In genomic region chr10:71419750-71420149, GRCh38 we compare ENCODE assay signal across 16 cellular contexts. TPM values are rescaled to one million over a fixed set of nuclear protein-coding genes. Genes with fewer than 3 reads are reported as not detected.
DNase-seq lines count a peak whose midpoint lies in the region; ATAC-seq lines count a peak whose summit lies in the region.
"Had no signal": no experiment of that assay in that cellular context is flagged by ENCODE, and none has a peak within 500 bp of the region (broad histone marks: within the 10 kb centered on the region; RNA-seq: fewer than 3 reads in every experiment).

No MANE protein-coding gene starts in this region.

- no peak overlapping the region for H3K27ac ChIP-seq in trophoblast cell (ENCODE audit: low read depth, low read length)
- H3K27ac ChIP-seq: BLaER1 had no signal

- H3K36me3 ChIP-seq in trophoblast cell (ENCODE audit: control insufficient read depth in 1 of 2, insufficient read depth in 2 of 2, low read length in 2 of 2) = no peaks in the 10 kb centered on the region
- H3K36me3 ChIP-seq: BLaER1, HAP-1 had no signal

- H3K14ac ChIP-seq in trophoblast cell (ENCODE audit: low read length) = no peak overlapping the region

- DNase-seq in activated CD8-positive, alpha-beta memory T cell treated with anti-CD3 and anti-CD28 coated beads for 24 hours = peak; percentile 4
- no peak for DNase-seq in activated CD8-positive, alpha-beta memory T cell treated with anti-CD3 and anti-CD28 coated beads, Interleukin-2, amount 50 U/mL, for 4 hours
- DNase-seq in iPS-NIHi7 (ENCODE audit: extremely low spot score) = peak; percentile 1
- peak; percentile 30 for DNase-seq in posterior vena cava (ENCODE audit: low spot score)
- no peak for DNase-seq in trophoblast cell
- DNase-seq in left cardiac atrium = no peak
- DNase-seq: 8988T; AML-193; CD8-positive, alpha-beta memory T cell; DMS 273 treated with DMSO at 0.1 percent for 48 hours; DMS79; GOT3 had no signal

- H4K91ac ChIP-seq in trophoblast cell (ENCODE audit: low read depth, low read length) = no peak overlapping the region

- H2AFZ ChIP-seq in trophoblast cell (ENCODE audit: insufficient read depth, low read length, poor library complexity) = no peak overlapping the region

- H3K79me2 ChIP-seq in trophoblast cell (ENCODE audit: control insufficient read depth, insufficient read depth, low read length, poor library complexity) = no peaks in the 10 kb centered on the region

- no peak for ATAC-seq in GM18520 (IDR thresholded peaks at IDR 0.05; ENCODE audit: unreplicated experiment)
- ATAC-seq in left cardiac atrium = no peak

- H2AK5ac ChIP-seq in trophoblast cell (ENCODE audit: low read length) = no peak overlapping the region

- H3K23ac ChIP-seq in trophoblast cell (ENCODE audit: low read length) = no peak overlapping the region

- H3K4ac ChIP-seq in trophoblast cell (ENCODE audit: low read depth, low read length) = no peak overlapping the region

- H3K4me3 ChIP-seq in trophoblast cell (ENCODE audit: low read depth, low read length) = no peak overlapping the region
- H3K4me3 ChIP-seq: BLaER1, HAP-1 had no signal

- no peak overlapping the region for H2BK120ac ChIP-seq in trophoblast cell (ENCODE audit: insufficient read depth, low read length, poor library complexity)

- intact Hi-C loops in posterior vena cava (cut with DNase I) = no loop called here
- intact Hi-C loops in left cardiac atrium (cut with DNase I) = no loop called here

- H3K9ac ChIP-seq in trophoblast cell (ENCODE audit: low read length) = no peak overlapping the region
- H3K9ac ChIP-seq: BLaER1 had no signal

- H4K8ac ChIP-seq in trophoblast cell (ENCODE audit: low read depth, low read length) = no peak overlapping the region

- H4K12ac ChIP-seq in trophoblast cell (ENCODE audit: low read depth, low read length) = no peak overlapping the region

- H3K4me1 ChIP-seq in trophoblast cell (ENCODE audit: control insufficient read depth in 1 of 2, insufficient read depth in 2 of 2, low read length in 2 of 2) = no peaks in the 10 kb centered on the region
- H3K4me1 ChIP-seq: HAP-1 had no signal

- no peak overlapping the region for H2BK12ac ChIP-seq in trophoblast cell (ENCODE audit: low read length)

- no peak overlapping the region for H3K4me2 ChIP-seq in trophoblast cell (ENCODE audit: low read length)
- H3K4me2 ChIP-seq: BLaER1 had no signal

- H3K27me3 ChIP-seq in trophoblast cell (ENCODE audit: insufficient read depth, low read length) = no peaks in the 10 kb centered on the region
- H3K27me3 ChIP-seq: BLaER1 had no signal

- H3K9me3 ChIP-seq in trophoblast cell (ENCODE audit: insufficient read depth, low read depth, low read length) = peaks cover 2% of the 10 kb centered on the region
- H3K9me3 ChIP-seq: HAP-1 had no signal

- H3K79me1 ChIP-seq in trophoblast cell (ENCODE audit: low read length) = no peaks in the 10 kb centered on the region

- no peak overlapping the region for H3K18ac ChIP-seq in trophoblast cell (ENCODE audit: low read length)

- no CpG with 5 or more reads among the region's 2 CpGs for WGBS in trophoblast cell (ENCODE audit: extremely low coverage, insufficient coverage, insufficient read length)

- H2BK5ac ChIP-seq in trophoblast cell (ENCODE audit: low read depth, low read length, poor library complexity) = no peak overlapping the region

RNA-seq across cellular contexts. Expression of gene CDH23, which starts 23.0 kb away (rescaled TPM):
- total RNA-seq in posterior vena cava = 10 to 100 TPM; 24.5 to 43.0 TPM
- polyA plus RNA-seq in trophoblast cell (2013) = 0.07 and 0.10 TPM in 2 replicates
- 1 to 10 TPM; 4.7 to 8.0 TPM for total RNA-seq in left cardiac atrium
- polyA plus RNA-seq: IgD-negative memory B cell had no signal

Comparison
In these comparisons a context has a peak if more than half of its experiments do, and no peak if none do; other contexts are left out.
1. DNase-seq: peak in activated CD8-positive, alpha-beta memory T cell treated with anti-CD3 and anti-CD28 coated beads for 24 hours (single experiment), iPS-NIHi7 (single experiment) and posterior vena cava (single experiment); none in activated CD8-positive, alpha-beta memory T cell treated with anti-CD3 and anti-CD28 coated beads, Interleukin-2, amount 50 U/mL, for 4 hours (single experiment), trophoblast cell (0 of 2) and left cardiac atrium (single experiment).